In the genomic region with DNA sequence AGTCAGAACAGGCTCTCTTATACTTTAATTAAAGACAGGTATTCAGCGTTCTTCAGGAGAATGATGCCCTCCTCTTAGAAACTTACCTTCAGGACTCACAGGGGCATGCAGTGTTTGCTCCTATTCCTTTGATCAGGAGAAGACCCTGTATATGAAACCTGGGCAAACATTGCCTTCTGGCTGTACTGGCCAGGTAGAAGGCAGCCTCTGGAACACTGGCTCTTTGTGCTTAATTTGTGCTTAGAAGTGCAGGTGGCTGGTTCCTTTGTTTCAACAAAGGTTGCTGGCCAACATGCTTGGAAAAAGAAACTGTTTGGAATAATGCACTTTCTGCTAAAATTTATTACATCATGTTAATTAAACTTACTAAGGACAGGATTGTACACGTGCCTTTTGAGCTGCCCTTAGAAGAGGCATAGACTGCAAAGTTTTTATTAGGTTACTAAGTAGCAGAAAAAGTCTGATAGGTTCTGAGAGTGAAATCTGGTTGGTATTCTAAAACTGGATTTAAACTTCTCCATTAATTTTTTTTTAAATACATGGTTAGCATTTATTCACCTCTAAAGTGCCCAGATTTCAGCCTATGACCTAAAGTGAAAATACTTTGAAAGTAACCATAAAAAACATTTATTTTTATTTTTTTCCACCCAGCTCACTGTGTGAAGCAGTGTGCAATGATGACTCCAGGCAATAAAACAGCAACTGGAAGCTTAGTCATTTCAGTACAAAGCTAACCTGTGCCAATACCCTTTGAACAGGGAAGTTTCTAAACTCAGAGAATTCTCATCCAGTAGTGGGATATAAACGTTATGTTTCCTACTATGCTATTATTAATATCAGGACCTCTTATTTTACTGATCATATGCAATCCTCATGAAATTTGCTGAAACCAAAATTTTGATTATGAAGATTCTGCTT, we compare ENCODE assay signal across 13 cellular contexts. TPM values are rescaled to one million over a fixed set of nuclear protein-coding genes. Genes with fewer than 3 reads are reported as not detected.
A peak's percentile ranks its signal among the peaks of the same experiment; 100 is the strongest.
DNase-seq lines count a peak whose midpoint lies in the region; ATAC-seq, FAIRE-seq and TF ChIP-seq lines count a peak whose summit lies in the region.
"Had no signal": no experiment of that assay in that cellular context is flagged by ENCODE, and none has a peak within 500 bp of the region (broad histone marks: within the 10 kb centered on the region; RNA-seq: fewer than 3 reads in every experiment).

No MANE protein-coding gene starts in this region.

- H3K36me3 ChIP-seq in mammary epithelial cell (ENCODE audit: insufficient read depth, low read length) (peaks cover 5% of the 10 kb centered on the region), pancreas (no peaks in the 10 kb centered on the region)
- H3K36me3 ChIP-seq: adrenal gland, tibial nerve had no signal

- peak; percentile 75 for DNase-seq in NCI-H1092 treated with DMSO at 0.1 percent for 48 hours (lab: John Stamatoyannopoulos, UW)
- DNase-seq in mammary epithelial cell, result peak; percentile 77
- no peak for DNase-seq in pancreas
- DNase-seq in SIG-M5 treated with dmso at 0.1 percent for 504 hours (lab: John Stamatoyannopoulos, UW; ENCODE audit: unreplicated experiment), result no peak
- DNase-seq in 8988T, result no peak
- no peak for DNase-seq in stimulated activated CD4-positive, alpha-beta T cell treated with anti-CD3 and anti-CD28 coated beads, Interleukin-4, amount 100 ng/mL, for 4 hours
- DNase-seq: adrenal gland had no signal

- H3K9me3 ChIP-seq in mammary epithelial cell (replicated peaks; ENCODE audit: insufficient read depth, low read length) (no peaks in the 10 kb centered on the region), pancreas (no peaks in the 10 kb centered on the region)
- H3K9me3 ChIP-seq: adrenal gland, tibial nerve had no signal

- TF ChIP-seq CTCF in mammary epithelial cell (conservative IDR thresholded peaks at IDR 0.05 in 1 of 2, IDR thresholded peaks at IDR 0.05 in 1 of 2; ENCODE audit: extremely low read depth in 1 of 2, insufficient read depth in 1 of 2, low read depth in 1 of 2, low read length in 2 of 2) (no peak), pancreas (IDR thresholded peaks at IDR 0.05) (no peak)

- FAIRE-seq in pancreas (lab: Jason Lieb, UNC), result peak; percentile 94
- FAIRE-seq: H1 had no signal

- peaks cover 64% of the 10 kb centered on the region for H3K4me1 ChIP-seq in mammary epithelial cell (ENCODE audit: insufficient read depth, low read length)
- peaks cover 19 to 54% (median 30%) of the 10 kb centered on the region in 3 donors for H3K4me1 ChIP-seq in pancreas
- H3K4me1 ChIP-seq: adrenal gland had no signal

- H3K27ac ChIP-seq in mammary epithelial cell (ENCODE audit: insufficient read depth, low read depth, low read length) (peak overlapping the region; percentile 82), pancreas (peak overlapping the region in 3 of 4 donors; percentile 4 to 69 (median 57))
- H3K27ac ChIP-seq: adrenal gland, VCaP had no signal

- in situ Hi-C loops in mammary epithelial cell (cut with MboI; ENCODE audit: low sequenced_read_pairs in 2 of 2), result no loop called here

- dilution Hi-C loops in mammary epithelial cell (cut with HindIII; ENCODE audit: low sequenced_read_pairs), result no loop called here

- H2AFZ ChIP-seq in mammary epithelial cell (ENCODE audit: low read depth, low read length), result no peak overlapping the region

- peak overlapping the region; percentile 9 for H3K9ac ChIP-seq in mammary epithelial cell (ENCODE audit: insufficient read depth, low read length)

- no peaks in the 10 kb centered on the region for H3K79me2 ChIP-seq in mammary epithelial cell (ENCODE audit: insufficient read depth, low read length)

- no peaks in the 10 kb centered on the region for H4K20me1 ChIP-seq in mammary epithelial cell (ENCODE audit: insufficient read depth, low read length)

- intact Hi-C loops in mammary epithelial cell (cut with micrococcal nuclease), result no loop called here
- intact Hi-C loops in pancreas (cut with DNase I), result no loop called here

- CTCF ChIA-PET in mammary epithelial cell (lab: Charles Lee; ENCODE audit: low non-redundant PET), result interaction anchor here (0.6 kb wide), 1 partner anchor 45 kb away, joined by 7 read pairs; no protein-coding TSS in a partner anchor

- ATAC-seq in GM18868 (IDR thresholded peaks at IDR 0.05; ENCODE audit: unreplicated experiment) (peak; percentile 34), pancreas (peak; percentile 51 to 84 (median 71)), GM21825 (IDR thresholded peaks at IDR 0.05; ENCODE audit: unreplicated experiment) (no peak)

- H3K27me3 ChIP-seq in mammary epithelial cell (ENCODE audit: insufficient read depth, low read length) (no peaks in the 10 kb centered on the region), pancreas (no peaks in the 10 kb centered on the region)
- H3K27me3 ChIP-seq: tibial nerve had no signal

- no peak overlapping the region for H3K4me3 ChIP-seq in mammary epithelial cell (replicated peaks in 1 of 3; ENCODE audit: insufficient read depth in 1 of 3, low read depth in 2 of 3, low read length in 3 of 3)
- H3K4me3 ChIP-seq in pancreas, result no peak overlapping the region
- H3K4me3 ChIP-seq: adrenal gland, skin epidermis, tibial nerve had no signal

- 5% methylated on average over 3 of the region's 3 CpGs for WGBS in mammary epithelial cell (ENCODE audit: low coverage, missing lambda C conversion rate)
- WGBS in pancreas, 2 donors, result 38% methylated on average over 3 of the region's 3 CpGs

- no TSS peak for BruUV-seq in mammary epithelial cell (replicated peaks; lab: Mats Ljungman, UMichigan)

- peak overlapping the region; percentile 55 for H3K4me2 ChIP-seq in mammary epithelial cell (ENCODE audit: insufficient read depth, low read depth, low read length)

RNA-seq across cellular contexts. Expression of a gene that starts 11.3 kb away (rescaled TPM):
- total RNA-seq in mammary epithelial cell (10 to 100 TPM; 35.3 to 84.2 TPM), pancreas (10 to 100 TPM in 1 of 6 donors, 1 to 10 TPM in 5; 3.1 to 10.2 (median 5.8) TPM)
- polyA plus RNA-seq in mammary epithelial cell (6.2 TPM), pancreas (1 to 10 TPM; 2.8 to 4.1 TPM)
- 6.8 TPM for polyA minus RNA-seq in mammary epithelial cell
- total RNA-seq: tibial nerve had no signal

Comparison
In these comparisons a context has a peak if more than half of its experiments do, and no peak if none do; other contexts are left out.
1. DNase-seq: peak in NCI-H1092 treated with DMSO at 0.1 percent for 48 hours (single experiment) and mammary epithelial cell (single experiment); none in pancreas (0 of 6), SIG-M5 treated with dmso at 0.1 percent for 504 hours (single experiment), 8988T (single experiment) and stimulated activated CD4-positive, alpha-beta T cell treated with anti-CD3 and anti-CD28 coated beads, Interleukin-4, amount 100 ng/mL, for 4 hours (0 of 2).